25 cellular contexts compared by ENCODE assay signal in the genomic region with DNA sequence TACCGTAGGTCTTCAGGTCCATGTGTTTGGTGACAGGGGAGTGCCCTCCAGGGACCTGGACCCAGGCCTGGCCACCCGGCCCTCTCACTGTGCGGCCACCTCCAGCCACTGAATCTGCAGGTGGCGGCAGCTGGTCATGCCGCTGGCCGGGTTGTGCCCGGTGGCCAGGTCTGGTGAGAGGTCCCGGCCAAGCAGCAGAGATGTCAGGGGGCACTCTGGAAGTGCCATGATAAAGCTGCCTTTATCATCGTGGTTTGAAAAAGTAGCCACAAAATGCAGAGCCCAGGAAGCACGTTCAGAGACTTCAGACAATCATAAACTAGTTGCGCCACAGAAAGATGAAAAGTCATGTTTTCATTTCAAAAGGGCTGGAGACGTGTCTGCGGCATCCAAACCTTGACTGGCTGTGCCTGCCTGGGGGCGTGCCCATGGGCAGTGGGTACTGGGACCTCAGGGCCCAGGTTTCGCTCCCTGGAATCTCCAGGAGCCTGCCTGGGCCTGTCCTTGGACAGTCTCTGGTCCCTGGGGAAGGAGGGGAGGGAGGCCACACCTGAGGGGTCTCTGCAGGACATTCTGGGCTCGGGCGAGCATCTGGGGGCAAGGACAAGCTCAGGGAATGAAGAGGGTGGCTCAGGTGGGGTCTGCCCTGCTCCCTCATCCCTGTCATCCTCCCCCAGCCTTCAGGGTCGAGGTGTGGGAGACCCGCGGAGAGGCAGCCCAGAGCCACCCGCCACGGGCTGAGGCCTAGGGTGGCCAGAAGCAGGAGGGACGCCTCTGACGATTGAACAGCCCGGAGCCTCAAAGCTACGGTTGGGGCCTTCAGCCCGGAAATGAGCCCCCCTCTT. TPM values are rescaled to one million over a fixed set of nuclear protein-coding genes. Genes with fewer than 3 reads are reported as not detected.
A peak's percentile ranks its signal among the peaks of the same experiment; 100 is the strongest.
DNase-seq lines count a peak whose midpoint lies in the region; ATAC-seq and TF ChIP-seq lines count a peak whose summit lies in the region.
"Had no signal": no experiment of that assay in that cellular context is flagged by ENCODE, and none has a peak within 500 bp of the region (broad histone marks: within the 10 kb centered on the region; RNA-seq: fewer than 3 reads in every experiment).

No MANE protein-coding gene starts in this region.

- TF ChIP-seq CTCF in right atrium auricular region (IDR thresholded peaks at IDR 0.05) (no peak), mesothelial cell of epicardium (IDR thresholded peaks at IDR 0.05; ENCODE audit: unreplicated experiment) (no peak)

- no peak overlapping the region for H3K27ac ChIP-seq in right atrium auricular region
- H3K27ac ChIP-seq: gastrocnemius medialis, thoracic aorta had no signal

- H3K36me3 ChIP-seq in right atrium auricular region: no peaks in the 10 kb centered on the region
- H3K36me3 ChIP-seq: gastrocnemius medialis, MG63 had no signal

- ATAC-seq in Right ventricle myocardium superior (ENCODE audit: poor library complexity) (no peak), left cardiac atrium (no peak), HG03135 (IDR thresholded peaks at IDR 0.05; ENCODE audit: unreplicated experiment) (no peak), GM18517 (IDR thresholded peaks at IDR 0.05; ENCODE audit: unreplicated experiment) (no peak), HG03469 (IDR thresholded peaks at IDR 0.05; ENCODE audit: unreplicated experiment) (no peak)
- ATAC-seq: gastrocnemius medialis had no signal

- H3K9me3 ChIP-seq in right atrium auricular region: peaks cover 0 to 5% of the 10 kb centered on the region in 2 donors
- H3K9me3 ChIP-seq: gastrocnemius medialis, SK-N-SH had no signal

- no peak overlapping the region for H3K4me3 ChIP-seq in right atrium auricular region
- H3K4me3 ChIP-seq: gastrocnemius medialis, MG63, thoracic aorta had no signal

- DNase-seq in Right ventricle myocardium superior (peak; percentile 18), right atrium auricular region (ENCODE audit: low spot score) (no peak), left cardiac atrium (peak; percentile 14), mesothelial cell of epicardium (ENCODE audit: low spot score in 2 of 2, unreplicated experiment in 2 of 2) (no peak), GM19238 (ENCODE audit: insufficient read length, low spot score) (no peak)
- DNase-seq: activated CD4-positive, alpha-beta memory T cell treated with anti-CD3 and anti-CD28 coated beads for 36 hours; activated CD4-positive, CD25-positive, alpha-beta regulatory T cell treated with anti-CD3 and anti-CD28 coated beads, Interleukin-2, amount 50 U/mL, for 72 hours; activated CD8-positive, alpha-beta memory T cell treated with anti-CD3 and anti-CD28 coated beads, Interleukin-2, amount 50 U/mL, for 4 hours; caudate nucleus; CD4-positive, CD25-positive, alpha-beta regulatory T cell; EL; gastrocnemius medialis; GOT3; KBM-7; MG63; NCI-H2029 treated with DMSO at 0.1 percent for 48 hours; NCI-H526 treated with DMSO at 0.1 percent for 48 hours; SK-N-SH had no signal

- H3K4me1 Mint-ChIP-seq in mesothelial cell of epicardium: peaks cover 52% of the 10 kb centered on the region

- peaks cover 0 to 14% of the 10 kb centered on the region in 2 donors for H3K4me1 ChIP-seq in right atrium auricular region
- H3K4me1 ChIP-seq: gastrocnemius medialis had no signal

- H3K36me3 Mint-ChIP-seq in mesothelial cell of epicardium: peaks cover 24% of the 10 kb centered on the region
- H3K36me3 Mint-ChIP-seq: activated CD4-positive, alpha-beta memory T cell treated with anti-CD3 and anti-CD28 coated beads for 36 hours; CD4-positive, CD25-positive, alpha-beta regulatory T cell had no signal

- H3K27me3 ChIP-seq in right atrium auricular region: no peaks in the 10 kb centered on the region
- H3K27me3 ChIP-seq: MG63 had no signal

- intact Hi-C loops in Right ventricle myocardium superior (cut with DNase I): no loop called here
- intact Hi-C loops in left cardiac atrium (cut with DNase I): loop anchor here in 1 of 2 donors (10.0 kb wide), 1 partner anchor 295 kb away; no protein-coding TSS in a partner anchor

- peak overlapping the region; percentile 96 for H3K27ac Mint-ChIP-seq in mesothelial cell of epicardium
- H3K27ac Mint-ChIP-seq: activated CD4-positive, alpha-beta memory T cell treated with anti-CD3 and anti-CD28 coated beads for 36 hours; activated naive CD4-positive, alpha-beta T cell treated with anti-CD3 and anti-CD28 coated beads, Interleukin-2, amount 50 U/mL, for 24 hours; CD4-positive, CD25-positive, alpha-beta regulatory T cell; stimulated activated naive CD8-positive, alpha-beta T cell treated with anti-CD3 and anti-CD28 coated beads, Interleukin-15, Interleukin-2, amounts not matched to agents 100 ng/mL and 50 ng/mL, for 24 hours; T-helper 1 cell treated with Interleukin-12 subunit alpha and Interleukin-12 subunit beta and Interleukin-4 antibody, amounts not matched to agents 30 μg/mL and 1 μg/mL, for 36 hours had no signal

- peak overlapping the region; percentile 6 for H3K4me3 Mint-ChIP-seq in mesothelial cell of epicardium
- H3K4me3 Mint-ChIP-seq: activated CD4-positive, alpha-beta memory T cell treated with anti-CD3 and anti-CD28 coated beads for 36 hours; activated naive CD4-positive, alpha-beta T cell treated with anti-CD3 and anti-CD28 coated beads, Interleukin-2, amount 50 U/mL, for 24 hours; CD4-positive, CD25-positive, alpha-beta regulatory T cell; stimulated activated naive CD8-positive, alpha-beta T cell treated with anti-CD3 and anti-CD28 coated beads, Interleukin-15, Interleukin-2, amounts not matched to agents 100 ng/mL and 50 ng/mL, for 24 hours; T-helper 1 cell treated with Interleukin-12 subunit alpha and Interleukin-12 subunit beta and Interleukin-4 antibody, amounts not matched to agents 30 μg/mL and 1 μg/mL, for 36 hours had no signal

- H3K27me3 Mint-ChIP-seq in mesothelial cell of epicardium (ENCODE audit: low read depth): no peaks in the 10 kb centered on the region
- H3K27me3 Mint-ChIP-seq: activated naive CD4-positive, alpha-beta T cell treated with anti-CD3 and anti-CD28 coated beads, Interleukin-2, amount 50 U/mL, for 24 hours; CD4-positive, CD25-positive, alpha-beta regulatory T cell had no signal

- peaks cover 26% of the 10 kb centered on the region for H3K9me3 Mint-ChIP-seq in mesothelial cell of epicardium
- H3K9me3 Mint-ChIP-seq: activated naive CD4-positive, alpha-beta T cell treated with anti-CD3 and anti-CD28 coated beads, Interleukin-2, amount 50 U/mL, for 24 hours had no signal

RNA-seq across cellular contexts. Expression of a gene that starts 44.9 kb away (rescaled TPM):
- total RNA-seq in Right ventricle myocardium superior (44.2 TPM), right atrium auricular region (100 to 1,000 TPM; 117 to 134 TPM), left cardiac atrium (100 to 1,000 TPM in 1 of 2 donors, 10 to 100 TPM in 1; 53.4 to 104 TPM), mesothelial cell of epicardium (302 to 315 TPM (median 305 TPM) in 3 replicates)

Comparison
In these comparisons a context has a peak if more than half of its experiments do, and no peak if none do; other contexts are left out.
1. DNase-seq: peak in Right ventricle myocardium superior (single experiment) and left cardiac atrium (single experiment); none in right atrium auricular region (single experiment), mesothelial cell of epicardium (0 of 2) and GM19238 (single experiment).